ENCODE assay signal across 9 cellular contexts in the genomic region with DNA sequence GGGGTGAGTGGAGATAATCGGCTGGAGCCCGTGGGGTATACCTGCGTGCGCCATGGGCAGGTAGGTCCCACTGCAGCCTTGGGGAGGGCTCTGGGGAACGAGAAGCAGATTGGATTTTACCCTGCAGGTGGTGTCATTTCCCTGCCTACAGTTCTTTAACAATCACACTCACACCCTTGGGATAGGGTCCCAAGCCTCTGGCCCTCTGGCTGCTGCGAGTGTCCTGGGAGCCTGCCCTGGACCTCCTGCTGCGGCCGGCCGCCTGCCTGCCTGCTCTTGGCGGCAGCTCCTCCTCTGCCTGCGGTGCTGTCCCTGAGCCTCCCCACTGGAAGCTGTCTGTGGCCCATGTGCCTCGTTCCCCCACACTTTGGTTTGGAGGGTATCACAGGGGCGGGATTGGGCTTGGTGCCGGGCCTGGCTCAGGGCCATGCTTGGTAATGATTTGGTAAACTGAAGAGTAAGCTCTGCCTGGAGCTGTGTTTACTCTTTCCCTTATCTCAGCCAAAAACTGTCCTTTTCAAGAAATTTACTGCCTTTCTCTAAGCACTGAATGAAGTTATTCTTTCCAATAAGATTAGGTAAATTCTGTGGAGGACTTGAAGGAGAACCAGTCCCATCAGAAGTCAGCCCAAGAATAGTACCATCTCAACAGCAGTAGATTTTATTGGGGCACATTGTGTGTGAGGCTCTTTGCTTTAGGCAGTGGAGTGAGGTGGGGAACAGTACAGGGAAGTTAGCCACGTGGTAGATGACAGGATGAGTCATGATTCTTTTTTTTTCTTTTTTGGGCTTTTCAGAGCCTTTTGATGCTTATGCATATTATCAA. TPM values are rescaled to one million over a fixed set of nuclear protein-coding genes. Genes with fewer than 3 reads are reported as not detected.
DNase-seq lines count a peak whose midpoint lies in the region; ATAC-seq, FAIRE-seq and TF ChIP-seq lines count a peak whose summit lies in the region.
"Had no signal": no experiment of that assay in that cellular context is flagged by ENCODE, and none has a peak within 500 bp of the region (broad histone marks: within the 10 kb centered on the region; RNA-seq: fewer than 3 reads in every experiment).

No MANE protein-coding gene starts in this region.

- no peak for TF ChIP-seq CTCF in A549 (IDR thresholded peaks at IDR 0.05)

- peak; percentile 15 to 31; a peak in 2 of 5 replicates for TF ChIP-seq RAD21 in A549 (conservative IDR thresholded peaks at IDR 0.05 in 1 of 2, IDR thresholded peaks at IDR 0.05 in 1 of 2)

- no peak overlapping the region for H3K4me3 ChIP-seq in A549

- FAIRE-seq in A549 (lab: Jason Lieb, UNC): no peak

- peaks cover 35% of the 10 kb centered on the region for H3K4me1 ChIP-seq in A549

- CTCF ChIA-PET in A549 (lab: Yijun Ruan, JAX): interaction anchor here (0.7 to 2.7 kb wide), 4 partner anchors 13 to 66 kb away, joined by 3 to 23 read pairs (median 5); no protein-coding TSS in a partner anchor

- ATAC-seq in A549 (peak; percentile 77 to 85), left lobe of liver (peak; percentile 83), HG02938 (IDR thresholded peaks at IDR 0.05; ENCODE audit: unreplicated experiment) (no peak)

- DNase-seq in A549 (ENCODE audit: low read depth in 1 of 2, low spot score in 1 of 2) (no peak), HT1080 (ENCODE audit: low read depth) (peak; percentile 52), amniotic stem cell (lab: John Stamatoyannopoulos, UW) (peak; percentile 16), left lobe of liver (ENCODE audit: low spot score) (peak; percentile 93), GM19238 (ENCODE audit: insufficient read length, low spot score) (no peak), HPDE6-E6E7 (ENCODE audit: extremely low spot score) (no peak), DMS114 treated with DMSO at 0.1 percent for 48 hours (lab: John Stamatoyannopoulos, UW; ENCODE audit: unreplicated experiment) (no peak)
- DNase-seq: activated naive CD4-positive, alpha-beta T cell treated with anti-CD3 and anti-CD28 coated beads, Interleukin-2, amount 50 U/mL, for 16 hours had no signal

- H3K4me2 ChIP-seq in A549: peak overlapping the region; percentile 62

- no peak for TF ChIP-seq POLR2A in A549 (IDR thresholded peaks at IDR 0.05; ENCODE audit: low read length)

- no peak for TF ChIP-seq EP300 in A549 (IDR thresholded peaks at IDR 0.05)

- H3K9me3 ChIP-seq in A549: no peaks in the 10 kb centered on the region

- H3K27ac ChIP-seq in A549: peak overlapping the region; percentile 45 to 82

- WGBS in A549 (ENCODE audit: missing lambda C conversion rate): 51% methylated on average over 14 of the region's 15 CpGs

- POLR2A ChIA-PET in A549 (lab: Yijun Ruan, JAX): no interaction called here

TF ChIP-seq in A549, 52 proteins besides CTCF, POLR2A, EP300 and RAD21:
- peak; percentile 50; the same call in 1 of the 2 replicates for TF ChIP-seq MAX (IDR thresholded peaks at IDR 0.05)
- no peak for TF ChIP-seq CHD2 (IDR thresholded peaks at IDR 0.05; ENCODE audit: low read length, partially characterized antibody)
- TF ChIP-seq FOSL2 (IDR thresholded peaks at IDR 0.05): no peak
- peak; percentile 75 for TF ChIP-seq FOSL2 (CRISPR knock-in tag; IDR thresholded peaks at IDR 0.05)

RNA-seq across cellular contexts. Expression of gene TBC1D22A, which starts 53.7 kb away (rescaled TPM):
- polyA plus RNA-seq in A549 (2011; rRNA removed) (10.4 and 10.8 TPM in 2 replicates), A549 (2017; fragmentation: RNase III; extraction: RNeasy Plus Mini Kit Qiagen cat#74134 plus additional on column Dnase treatment) (8.2 to 9.7 TPM (median 8.9 TPM) in 3 replicates)
- 11.2 and 11.7 TPM in 2 replicates for polyA plus RNA-seq in A549 (2012; cell fraction: cytosol; rRNA removed)
- 11.0 and 12.8 TPM in 2 replicates for polyA plus RNA-seq in A549 (2012; cell fraction: nucleus; rRNA removed)
- polyA minus RNA-seq in A549 (2011; rRNA and poly(A)+ RNA removed): 8.2 and 12.6 TPM in 2 replicates
- 10.7 and 12.2 TPM in 2 replicates for total RNA-seq in HT1080 (2014; rRNA removed; shearing (Covaris generic))
- polyA plus RNA-seq in HT1080 (2015; cell fraction: cytosol; rRNA removed): 21.7 and 22.9 TPM in 2 replicates
- 18.1 and 18.8 TPM in 2 replicates for polyA plus RNA-seq in HT1080 (2015; cell fraction: nucleus; rRNA removed)
- total RNA-seq in left lobe of liver: 12.4 TPM

Comparison
In these comparisons a context has a peak if more than half of its experiments do, and no peak if none do; other contexts are left out.
1. DNase-seq: peak in HT1080 (single experiment), amniotic stem cell (single experiment) and left lobe of liver (single experiment); none in A549 (0 of 2), GM19238 (single experiment), HPDE6-E6E7 (single experiment) and DMS114 treated with DMSO at 0.1 percent for 48 hours (single experiment).